1 cellular context compared by ENCODE assay signal in genomic region chr1:10209905-10210810, GRCh38.
A peak's percentile ranks its signal among the peaks of the same experiment; 100 is the strongest.
TF ChIP-seq lines count a peak whose summit lies in the region.

Gene KIF1B (plus strand): TSS chr1:10210570. CDS start chr1:10232329, 21,759 bp downstream.

TF ChIP-seq in WTC11, 78 proteins besides CTCF, POLR2A, EP300 and RAD21 (continued from another document and continues in another):
- TF ChIP-seq ARID4B (CRISPR knock-in tag; IDR thresholded peaks at IDR 0.05; ENCODE audit: borderline replicate concordance) (peak; percentile 44; the same call in 1 of the 2 replicates), NFYB (CRISPR knock-in tag; conservative IDR thresholded peaks at IDR 0.05; ENCODE audit: low read depth) (peak; percentile 100), OVOL2 (CRISPR knock-in tag; IDR thresholded peaks at IDR 0.05; ENCODE audit: borderline replicate concordance) (no peak), FOXK1 (CRISPR knock-in tag; IDR thresholded peaks at IDR 0.05) (peak; percentile 77), GABPB1 (CRISPR knock-in tag; IDR thresholded peaks at IDR 0.05) (0 out of 2 replicates have a peak, but pooled peaks have one; percentile 49), JUN (CRISPR knock-in tag; IDR thresholded peaks at IDR 0.05) (no peak), NR2C2 (CRISPR knock-in tag; IDR thresholded peaks at IDR 0.05) (peak; percentile 18; the same call in 1 of the 2 replicates), ZNF219 (CRISPR knock-in tag; IDR thresholded peaks at IDR 0.05; ENCODE audit: borderline replicate concordance) (no peak; the same call in 1 of the 2 replicates), ZNF263 (CRISPR knock-in tag; IDR thresholded peaks at IDR 0.05; ENCODE audit: low read depth) (peak; percentile 45; the same call in 1 of the 2 replicates), NR3C1 (CRISPR knock-in tag; conservative IDR thresholded peaks at IDR 0.05; ENCODE audit: low read depth) (no peak), PRDM15 (CRISPR knock-in tag; IDR thresholded peaks at IDR 0.05) (0 out of 2 replicates have a peak, but pooled peaks have one; percentile 29), KAT7 (CRISPR knock-in tag; IDR thresholded peaks at IDR 0.05; ENCODE audit: borderline replicate concordance) (0 out of 2 replicates have a peak, but pooled peaks have one; percentile 40), CREB1 (CRISPR knock-in tag; IDR thresholded peaks at IDR 0.05) (no peak), AR (CRISPR knock-in tag; IDR thresholded peaks at IDR 0.05) (no peak), SMAD3 (CRISPR knock-in tag; IDR thresholded peaks at IDR 0.05; ENCODE audit: borderline replicate concordance) (no peak), ESRRA (CRISPR knock-in tag; IDR thresholded peaks at IDR 0.05; ENCODE audit: borderline replicate concordance) (peak; percentile 51; the same call in 1 of the 2 replicates), ATF1 (CRISPR knock-in tag; IDR thresholded peaks at IDR 0.05) (no peak), ZMAT4 (CRISPR knock-in tag; IDR thresholded peaks at IDR 0.05) (no peak), TCF7 (CRISPR knock-in tag; IDR thresholded peaks at IDR 0.05; ENCODE audit: low read depth) (peak; percentile 59; the same call in 1 of the 2 replicates), MXD4 (CRISPR knock-in tag; IDR thresholded peaks at IDR 0.05; ENCODE audit: borderline replicate concordance) (no peak), PRRX2 (CRISPR knock-in tag; IDR thresholded peaks at IDR 0.05) (no peak), JAZF1 (CRISPR knock-in tag; IDR thresholded peaks at IDR 0.05) (no peak), NR1H2 (CRISPR knock-in tag; IDR thresholded peaks at IDR 0.05) (no peak), HMGA2 (CRISPR knock-in tag; IDR thresholded peaks at IDR 0.05) (0 out of 2 replicates have a peak, but pooled peaks have one; percentile 9), ZNF396 (CRISPR knock-in tag; IDR thresholded peaks at IDR 0.05; ENCODE audit: borderline replicate concordance) (no peak), FOXP1 (CRISPR knock-in tag; IDR thresholded peaks at IDR 0.05; ENCODE audit: borderline replicate concordance) (peak; percentile 88), ETV6 (CRISPR knock-in tag; IDR thresholded peaks at IDR 0.05) (peak; percentile 88), USF2 (CRISPR knock-in tag; IDR thresholded peaks at IDR 0.05) (no peak), SOX15 (CRISPR knock-in tag; IDR thresholded peaks at IDR 0.05) (no peak), TP53 (CRISPR knock-in tag; IDR thresholded peaks at IDR 0.05) (no peak), GRHL2 (CRISPR knock-in tag; IDR thresholded peaks at IDR 0.05; ENCODE audit: insufficient replicate concordance, severe bottlenecking) (no peak)
- TF ChIP-seq, protein P1, sequence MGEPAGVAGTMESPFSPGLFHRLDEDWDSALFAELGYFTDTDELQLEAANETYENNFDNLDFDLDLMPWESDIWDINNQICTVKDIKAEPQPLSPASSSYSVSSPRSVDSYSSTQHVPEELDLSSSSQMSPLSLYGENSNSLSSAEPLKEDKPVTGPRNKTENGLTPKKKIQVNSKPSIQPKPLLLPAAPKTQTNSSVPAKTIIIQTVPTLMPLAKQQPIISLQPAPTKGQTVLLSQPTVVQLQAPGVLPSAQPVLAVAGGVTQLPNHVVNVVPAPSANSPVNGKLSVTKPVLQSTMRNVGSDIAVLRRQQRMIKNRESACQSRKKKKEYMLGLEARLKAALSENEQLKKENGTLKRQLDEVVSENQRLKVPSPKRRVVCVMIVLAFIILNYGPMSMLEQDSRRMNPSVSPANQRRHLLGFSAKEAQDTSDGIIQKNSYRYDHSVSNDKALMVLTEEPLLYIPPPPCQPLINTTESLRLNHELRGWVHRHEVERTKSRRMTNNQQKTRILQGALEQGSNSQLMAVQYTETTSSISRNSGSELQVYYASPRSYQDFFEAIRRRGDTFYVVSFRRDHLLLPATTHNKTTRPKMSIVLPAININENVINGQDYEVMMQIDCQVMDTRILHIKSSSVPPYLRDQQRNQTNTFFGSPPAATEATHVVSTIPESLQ (CRISPR knock-in tag; IDR thresholded peaks at IDR 0.05): no peak
- TF ChIP-seq, protein P2, sequence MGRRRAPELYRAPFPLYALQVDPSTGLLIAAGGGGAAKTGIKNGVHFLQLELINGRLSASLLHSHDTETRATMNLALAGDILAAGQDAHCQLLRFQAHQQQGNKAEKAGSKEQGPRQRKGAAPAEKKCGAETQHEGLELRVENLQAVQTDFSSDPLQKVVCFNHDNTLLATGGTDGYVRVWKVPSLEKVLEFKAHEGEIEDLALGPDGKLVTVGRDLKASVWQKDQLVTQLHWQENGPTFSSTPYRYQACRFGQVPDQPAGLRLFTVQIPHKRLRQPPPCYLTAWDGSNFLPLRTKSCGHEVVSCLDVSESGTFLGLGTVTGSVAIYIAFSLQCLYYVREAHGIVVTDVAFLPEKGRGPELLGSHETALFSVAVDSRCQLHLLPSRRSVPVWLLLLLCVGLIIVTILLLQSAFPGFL (CRISPR knock-in tag; IDR thresholded peaks at IDR 0.05; ENCODE audit: borderline replicate concordance): no peak
- TF ChIP-seq, protein P3, sequence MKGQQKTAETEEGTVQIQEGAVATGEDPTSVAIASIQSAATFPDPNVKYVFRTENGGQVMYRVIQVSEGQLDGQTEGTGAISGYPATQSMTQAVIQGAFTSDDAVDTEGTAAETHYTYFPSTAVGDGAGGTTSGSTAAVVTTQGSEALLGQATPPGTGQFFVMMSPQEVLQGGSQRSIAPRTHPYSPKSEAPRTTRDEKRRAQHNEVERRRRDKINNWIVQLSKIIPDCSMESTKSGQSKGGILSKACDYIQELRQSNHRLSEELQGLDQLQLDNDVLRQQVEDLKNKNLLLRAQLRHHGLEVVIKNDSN (CRISPR knock-in tag; IDR thresholded peaks at IDR 0.05): no peak
- TF ChIP-seq, protein P4, sequence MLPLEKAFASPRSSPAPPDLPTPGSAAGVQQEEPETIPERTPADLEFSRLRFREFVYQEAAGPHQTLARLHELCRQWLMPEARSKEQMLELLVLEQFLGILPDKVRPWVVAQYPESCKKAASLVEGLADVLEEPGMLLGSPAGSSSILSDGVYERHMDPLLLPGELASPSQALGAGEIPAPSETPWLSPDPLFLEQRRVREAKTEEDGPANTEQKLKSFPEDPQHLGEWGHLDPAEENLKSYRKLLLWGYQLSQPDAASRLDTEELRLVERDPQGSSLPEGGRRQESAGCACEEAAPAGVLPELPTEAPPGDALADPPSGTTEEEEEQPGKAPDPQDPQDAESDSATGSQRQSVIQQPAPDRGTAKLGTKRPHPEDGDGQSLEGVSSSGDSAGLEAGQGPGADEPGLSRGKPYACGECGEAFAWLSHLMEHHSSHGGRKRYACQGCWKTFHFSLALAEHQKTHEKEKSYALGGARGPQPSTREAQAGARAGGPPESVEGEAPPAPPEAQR (CRISPR knock-in tag; IDR thresholded peaks at IDR 0.05): no peak
- TF ChIP-seq, protein P5, sequence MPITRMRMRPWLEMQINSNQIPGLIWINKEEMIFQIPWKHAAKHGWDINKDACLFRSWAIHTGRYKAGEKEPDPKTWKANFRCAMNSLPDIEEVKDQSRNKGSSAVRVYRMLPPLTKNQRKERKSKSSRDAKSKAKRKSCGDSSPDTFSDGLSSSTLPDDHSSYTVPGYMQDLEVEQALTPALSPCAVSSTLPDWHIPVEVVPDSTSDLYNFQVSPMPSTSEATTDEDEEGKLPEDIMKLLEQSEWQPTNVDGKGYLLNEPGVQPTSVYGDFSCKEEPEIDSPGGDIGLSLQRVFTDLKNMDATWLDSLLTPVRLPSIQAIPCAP (CRISPR knock-in tag; IDR thresholded peaks at IDR 0.05): 0 out of 2 replicates have a peak, but pooled peaks have one; percentile 68
- TF ChIP-seq, protein P6, sequence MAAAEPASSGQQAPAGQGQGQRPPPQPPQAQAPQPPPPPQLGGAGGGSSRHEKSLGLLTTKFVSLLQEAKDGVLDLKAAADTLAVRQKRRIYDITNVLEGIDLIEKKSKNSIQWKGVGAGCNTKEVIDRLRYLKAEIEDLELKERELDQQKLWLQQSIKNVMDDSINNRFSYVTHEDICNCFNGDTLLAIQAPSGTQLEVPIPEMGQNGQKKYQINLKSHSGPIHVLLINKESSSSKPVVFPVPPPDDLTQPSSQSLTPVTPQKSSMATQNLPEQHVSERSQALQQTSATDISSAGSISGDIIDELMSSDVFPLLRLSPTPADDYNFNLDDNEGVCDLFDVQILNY (CRISPR knock-in tag; IDR thresholded peaks at IDR 0.05): peak; percentile 65; the same call in 1 of the 2 replicates
